In genomic region chr5:95900383-95900958, GRCh38 we compare ENCODE assay signal across 10 cellular contexts.
DNase-seq lines count a peak whose midpoint lies in the region; ATAC-seq, FAIRE-seq and TF ChIP-seq lines count a peak whose summit lies in the region.
"Had no signal": no experiment of that assay in that cellular context is flagged by ENCODE, and none has a peak within 500 bp of the region (broad histone marks: within the 10 kb centered on the region; RNA-seq: fewer than 3 reads in every experiment).

No MANE protein-coding gene starts in this region.

- in situ Hi-C loops in gastrocnemius medialis (cut with MboI; ENCODE audit: low sequenced_read_pairs in 4 of 4): no loop called here

- no peak for DNase-seq in GM19239 (ENCODE audit: insufficient read length, low spot score)
- peak; percentile 61 for DNase-seq in RPMI8226
- DNase-seq in fibroblast of the conjunctiva (ENCODE audit: low read depth): peak; percentile 63
- peak; percentile 41 to 46 for DNase-seq in gastrocnemius medialis
- DNase-seq in activated CD8-positive, alpha-beta memory T cell treated with anti-CD3 and anti-CD28 coated beads for 24 hours: no peak
- DNase-seq in activated naive CD4-positive, alpha-beta T cell treated with anti-CD3 and anti-CD28 coated beads, Interleukin-2, amount 50 U/mL, for 16 hours: no peak
- DNase-seq in stimulated activated naive CD4-positive, alpha-beta T cell treated with Interleukin-2 at 50 U/mL for 16 hours (lab: John Stamatoyannopoulos, UW): no peak
- DNase-seq: activated CD4-positive, alpha-beta memory T cell treated with anti-CD3 and anti-CD28 coated beads, Interleukin-2, amount 10 ng/mL, durations not matched to agents 7 days and 5 days had no signal

- H3K4me1 ChIP-seq in gastrocnemius medialis: peaks cover 8 to 27% of the 10 kb centered on the region in 2 donors

- ATAC-seq in gastrocnemius medialis: peak; percentile 84 to 93
- no peak for ATAC-seq in HG02970 (IDR thresholded peaks at IDR 0.05; ENCODE audit: low FRiP score, unreplicated experiment)

- no peak overlapping the region for H3K4me3 ChIP-seq in gastrocnemius medialis

- no peak for TF ChIP-seq POLR2A in gastrocnemius medialis (IDR thresholded peaks at IDR 0.05)

- intact Hi-C loops in gastrocnemius medialis (cut with DNase I; ENCODE audit: low total_unique reads): no loop called here

- TF ChIP-seq CTCF in gastrocnemius medialis (IDR thresholded peaks at IDR 0.05 in 4 of 5, conservative IDR thresholded peaks at IDR 0.05 in 1 of 5): no peak

- no peaks in the 10 kb centered on the region for H3K27me3 ChIP-seq in gastrocnemius medialis

- peak overlapping the region in 1 of 4 donors; percentile 49 for H3K27ac ChIP-seq in gastrocnemius medialis

- FAIRE-seq in GM19239 (lab: Jason Lieb, UNC): peak; percentile 31
- FAIRE-seq: RCC 7860 had no signal

- peaks cover 2 to 54% of the 10 kb centered on the region in 2 donors for H3K36me3 ChIP-seq in gastrocnemius medialis

- H3K9me3 ChIP-seq in gastrocnemius medialis: no peaks in the 10 kb centered on the region

Comparison
In these comparisons a context has a peak if more than half of its experiments do, and no peak if none do; other contexts are left out.
1. DNase-seq: peak in RPMI8226 (single experiment), fibroblast of the conjunctiva (single experiment) and gastrocnemius medialis (2 of 2); none in GM19239 (single experiment), activated CD8-positive, alpha-beta memory T cell treated with anti-CD3 and anti-CD28 coated beads for 24 hours (single experiment), activated naive CD4-positive, alpha-beta T cell treated with anti-CD3 and anti-CD28 coated beads, Interleukin-2, amount 50 U/mL, for 16 hours (single experiment) and stimulated activated naive CD4-positive, alpha-beta T cell treated with Interleukin-2 at 50 U/mL for 16 hours (single experiment).